ENCODE assay signal across 17 cellular contexts in the genomic region with DNA sequence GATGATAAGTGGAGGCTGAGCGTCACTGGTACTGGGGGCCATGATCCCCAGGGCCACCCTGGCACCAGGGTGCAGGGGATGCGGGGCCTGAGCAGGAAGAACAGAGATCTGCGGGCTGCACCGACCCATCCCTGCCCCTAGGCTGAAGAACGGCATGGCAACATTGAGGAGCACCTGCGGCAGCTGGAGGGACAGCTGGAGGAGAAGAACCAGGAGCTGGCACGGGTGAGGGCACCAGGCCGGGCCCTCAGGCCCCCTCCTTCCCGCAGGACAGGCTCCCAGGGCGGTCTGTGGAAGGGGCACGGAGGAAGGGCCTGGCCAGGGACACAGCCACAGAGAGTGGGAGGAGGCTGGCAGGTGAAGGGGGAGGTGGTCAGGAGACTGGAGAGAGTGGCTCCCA. TPM values are rescaled to one million over a fixed set of nuclear protein-coding genes. Genes with fewer than 3 reads are reported as not detected.
DNase-seq lines count a peak whose midpoint lies in the region; ATAC-seq and TF ChIP-seq lines count a peak whose summit lies in the region.
"Had no signal": no experiment of that assay in that cellular context is flagged by ENCODE, and none has a peak within 500 bp of the region (broad histone marks: within the 10 kb centered on the region; RNA-seq: fewer than 3 reads in every experiment).

No MANE protein-coding gene starts in this region.

- H3K27me3 ChIP-seq in NT2/D1 (ENCODE audit: insufficient read depth, insufficient read length): no peaks in the 10 kb centered on the region
- no peaks in the 10 kb centered on the region for H3K27me3 ChIP-seq in trophoblast cell (ENCODE audit: insufficient read depth, low read length)

- no peak overlapping the region for H4K91ac ChIP-seq in trophoblast cell (ENCODE audit: low read depth, low read length)

- no peak overlapping the region for H3K4me3 Mint-ChIP-seq in endothelial cell (ENCODE audit: unreplicated experiment)
- H3K4me3 Mint-ChIP-seq: H9 had no signal

- peak overlapping the region; percentile 39 for H3K27ac Mint-ChIP-seq in endothelial cell (ENCODE audit: unreplicated experiment)

- H3K9ac ChIP-seq in NT2/D1 (ENCODE audit: insufficient read length, low read depth): peak overlapping the region; percentile 34
- H3K9ac ChIP-seq in trophoblast cell (ENCODE audit: low read length): no peak overlapping the region

- no peak overlapping the region for H4K12ac ChIP-seq in trophoblast cell (ENCODE audit: low read depth, low read length)

- no peaks in the 10 kb centered on the region for H3K79me2 ChIP-seq in trophoblast cell (ENCODE audit: control insufficient read depth, insufficient read depth, low read length, poor library complexity)

- peaks cover 10% of the 10 kb centered on the region for H3K27me3 Mint-ChIP-seq in endothelial cell (ENCODE audit: unreplicated experiment)

- H2BK120ac ChIP-seq in trophoblast cell (ENCODE audit: insufficient read depth, low read length, poor library complexity): no peak overlapping the region

- H3K4me2 ChIP-seq in trophoblast cell (ENCODE audit: low read length): no peak overlapping the region
- H3K4me2 ChIP-seq: PC-9 had no signal

- H3K79me1 ChIP-seq in trophoblast cell (ENCODE audit: low read length): no peaks in the 10 kb centered on the region

- no peak overlapping the region for H3K18ac ChIP-seq in trophoblast cell (ENCODE audit: low read length)

- H3K36me3 Mint-ChIP-seq in endothelial cell (ENCODE audit: low read depth, unreplicated experiment): peaks cover 7% of the 10 kb centered on the region

- H3K9me3 Mint-ChIP-seq in endothelial cell (ENCODE audit: unreplicated experiment): no peaks in the 10 kb centered on the region
- H3K9me3 Mint-ChIP-seq: H9 had no signal

- no peak for ATAC-seq in GM18498 (IDR thresholded peaks at IDR 0.05; ENCODE audit: unreplicated experiment)

- no peak overlapping the region for H2BK12ac ChIP-seq in trophoblast cell (ENCODE audit: low read length)

- no peak overlapping the region for H2AK5ac ChIP-seq in trophoblast cell (ENCODE audit: low read length)

- H3K4me3 ChIP-seq in NT2/D1 (ENCODE audit: insufficient read length, low read depth) (no peak overlapping the region), trophoblast cell (ENCODE audit: low read depth, low read length) (no peak overlapping the region)
- H3K4me3 ChIP-seq: PC-9 had no signal

- DNase-seq in SHP77 (lab: John Stamatoyannopoulos, UW) (peak; percentile 6 to 49), SHP77 treated with DMSO at 0.1 percent for 48 hours (lab: John Stamatoyannopoulos, UW) (no peak), NT2/D1 (ENCODE audit: low read depth, low spot score) (no peak), endothelial cell (ENCODE audit: low spot score) (no peak), trophoblast cell (peak; percentile 48 to 74), UCSD-AML1 (lab: John Stamatoyannopoulos, UW; ENCODE audit: unreplicated experiment) (no peak), NCI-H1694 (lab: John Stamatoyannopoulos, UW) (no peak)
- DNase-seq: DMS153, EL, KBM-7, NCI-H69, PC-9, SW 1271 had no signal

- H3K4me1 ChIP-seq in NT2/D1 (ENCODE audit: insufficient read depth, insufficient read length) (peaks cover 12% of the 10 kb centered on the region), trophoblast cell (ENCODE audit: control insufficient read depth in 1 of 2, insufficient read depth in 2 of 2, low read length in 2 of 2) (no peaks in the 10 kb centered on the region)

- no peak overlapping the region for H3K23ac ChIP-seq in trophoblast cell (ENCODE audit: low read length)

- no peak overlapping the region for H2BK5ac ChIP-seq in trophoblast cell (ENCODE audit: low read depth, low read length, poor library complexity)

- no peak overlapping the region for H3K27ac ChIP-seq in trophoblast cell (ENCODE audit: low read depth, low read length)
- H3K27ac ChIP-seq: PC-9 had no signal

- H3K4me1 Mint-ChIP-seq in endothelial cell (ENCODE audit: unreplicated experiment): no peaks in the 10 kb centered on the region

- H4K8ac ChIP-seq in trophoblast cell (ENCODE audit: low read depth, low read length): no peak overlapping the region

- no peak overlapping the region for H3K14ac ChIP-seq in trophoblast cell (ENCODE audit: low read length)

- H3K9me3 ChIP-seq in NT2/D1 (ENCODE audit: insufficient read depth, low read length): no peaks in the 10 kb centered on the region
- no peaks in the 10 kb centered on the region for H3K9me3 ChIP-seq in trophoblast cell (ENCODE audit: insufficient read depth, low read depth, low read length)

- no peak overlapping the region for H2AFZ ChIP-seq in trophoblast cell (ENCODE audit: insufficient read depth, low read length, poor library complexity)
- H2AFZ ChIP-seq: PC-9 had no signal

- TF ChIP-seq CTCF in endothelial cell (IDR thresholded peaks at IDR 0.05; ENCODE audit: unreplicated experiment): no peak

- no CpG with 5 or more reads among the region's 11 CpGs for WGBS in trophoblast cell (ENCODE audit: extremely low coverage, insufficient coverage, insufficient read length)

- H3K36me3 ChIP-seq in NT2/D1 (ENCODE audit: insufficient read depth, insufficient read length, low read length): peaks cover 10% of the 10 kb centered on the region
- no peaks in the 10 kb centered on the region for H3K36me3 ChIP-seq in trophoblast cell (ENCODE audit: control insufficient read depth in 1 of 2, insufficient read depth in 2 of 2, low read length in 2 of 2)

- no peak overlapping the region for H3K4ac ChIP-seq in trophoblast cell (ENCODE audit: low read depth, low read length)

RNA-seq across cellular contexts. Expression of a gene that starts 21.8 kb away (rescaled TPM):
- 4.0 TPM for total RNA-seq in endothelial cell (ENCODE audit: unreplicated experiment)
- 0.68 and 1.1 TPM in 2 replicates for polyA plus RNA-seq in trophoblast cell (2013)

RNA-seq across cellular contexts. Expression of a gene that starts 37.7 kb away (rescaled TPM):
- 15.7 TPM for total RNA-seq in endothelial cell (ENCODE audit: unreplicated experiment)
- not detected in 2 replicates for polyA plus RNA-seq in trophoblast cell (2013)
- total RNA-seq: A172, H9, PC-9, SK-MEL-5 had no signal

RNA-seq across cellular contexts. Expression of a gene that starts 40.9 kb away (rescaled TPM):
- 65.5 TPM for total RNA-seq in endothelial cell (ENCODE audit: unreplicated experiment)
- polyA plus RNA-seq in trophoblast cell (2013): 46.3 and 46.7 TPM in 2 replicates

Comparison
In these comparisons a context has a peak if more than half of its experiments do, and no peak if none do; other contexts are left out.
1. DNase-seq: peak in SHP77 (2 of 2) and trophoblast cell (2 of 2); none in SHP77 treated with DMSO at 0.1 percent for 48 hours (single experiment), NT2/D1 (single experiment), endothelial cell (single experiment), UCSD-AML1 (single experiment) and NCI-H1694 (single experiment).